ENCODE assay signal across 8 cellular contexts in genomic region chr1:229843627-229844238, GRCh38.
DNase-seq lines count a peak whose midpoint lies in the region; ATAC-seq, FAIRE-seq and TF ChIP-seq lines count a peak whose summit lies in the region.

No MANE protein-coding gene starts in this region.

- no peaks in the 10 kb centered on the region for H3K9me1 ChIP-seq in K562 (ENCODE audit: control insufficient read depth, insufficient read depth, low read length)

- peak overlapping the region; percentile 73 for H2AFZ ChIP-seq in Loucy (ENCODE audit: low read length)
- H2AFZ ChIP-seq in K562 (ENCODE audit: low read depth, low read length), result no peak overlapping the region

- ATAC-seq in K562, result peak; percentile 94
- ATAC-seq in effector memory CD8-positive, alpha-beta T cell (replicated peaks), result no peak
- no peak for ATAC-seq in naive thymus-derived CD8-positive, alpha-beta T cell

- H3K27me3 ChIP-seq in Loucy (ENCODE audit: insufficient read depth, low read length, poor library complexity, severe bottlenecking), result no peaks in the 10 kb centered on the region
- H3K27me3 ChIP-seq in K562 (ENCODE audit: control insufficient read depth in 2 of 2, insufficient read depth in 2 of 2, low read length in 2 of 2), result peaks cover 2 to 20% of the 10 kb centered on the region in 2 experiments; a peak in 3 of 5 replicates

- WGBS in K562 (ENCODE audit: insufficient coverage, low coverage, missing lambda C conversion rate), result 0% methylated on average over 3 of the region's 3 CpGs

- TF ChIP-seq EP300 in K562 (IDR thresholded peaks at IDR 0.05; ENCODE audit: low read length), result no peak

- DNase-seq in Calu3 (peak; percentile 31), K562 (ENCODE audit: extremely low read depth in 1 of 4, low spot score in 3 of 4) (peak in 3 of 4 experiments; percentile 26 to 58 (median 51)), lung microvascular endothelial cell (ENCODE audit: low read depth in 2 of 2) (peak; percentile 6 to 19), nephron progenitor cell (no peak), GF-D8 (lab: John Stamatoyannopoulos, UW) (no peak)
- DNase-seq in effector memory CD8-positive, alpha-beta T cell, result no peak
- no peak for DNase-seq in naive thymus-derived CD8-positive, alpha-beta T cell

- TF ChIP-seq CTCF in Calu3 (IDR thresholded peaks at IDR 0.05; ENCODE audit: unreplicated experiment) (peak; percentile 21), Loucy (conservative IDR thresholded peaks at IDR 0.05; ENCODE audit: low read length) (peak; percentile 42), K562 (IDR thresholded peaks at IDR 0.05 in 2 of 3, conservative IDR thresholded peaks at IDR 0.05 in 1 of 3; ENCODE audit: insufficient read depth in 2 of 3, low read depth in 1 of 3, low read length in 3 of 3) (peak; percentile 52 to 58 (median 56)), nephron progenitor cell (IDR thresholded peaks at IDR 0.05) (no peak)

- H4K20me1 ChIP-seq in Loucy (ENCODE audit: insufficient read depth, low read length, poor library complexity, severe bottlenecking) (no peaks in the 10 kb centered on the region), K562 (replicated peaks; ENCODE audit: control insufficient read depth, insufficient read depth, low read length) (no peaks in the 10 kb centered on the region)

- no peaks in the 10 kb centered on the region for H3K9me2 ChIP-seq in Loucy (replicated peaks; ENCODE audit: low read depth, low read length)

- TF ChIP-seq POLR2A in K562 (conservative IDR thresholded peaks at IDR 0.05), result no peak

- H3K4me1 ChIP-seq in Loucy (ENCODE audit: insufficient read depth, low read length, poor library complexity, severe bottlenecking), result no peaks in the 10 kb centered on the region
- H3K4me1 ChIP-seq in K562 (replicated peaks in 1 of 2; ENCODE audit: control insufficient read depth in 2 of 2, insufficient read depth in 2 of 2, low read length in 2 of 2), result no peaks in the 10 kb centered on the region

- H3K4me2 ChIP-seq in Loucy (ENCODE audit: low read depth, low read length, poor library complexity, severe bottlenecking) (no peak overlapping the region), K562 (ENCODE audit: insufficient read depth, low read length) (no peak overlapping the region)

- intact Hi-C loops in Calu3 (cut with micrococcal nuclease; ENCODE audit: unreplicated experiment) (loop anchor here (10.0 kb wide), 1 partner anchor 129 kb away; no protein-coding TSS in a partner anchor), K562 (cut with micrococcal nuclease) (loop anchor here (2.0 to 10.0 kb wide), 2 partner anchors 331 to 459 kb away; no protein-coding TSS in a partner anchor)

- H3K4me1 Mint-ChIP-seq in Calu3 (ENCODE audit: low read depth, unreplicated experiment) (peaks cover 12% of the 10 kb centered on the region), nephron progenitor cell (peaks cover 9% of the 10 kb centered on the region)
- peaks cover 0 to 5% of the 10 kb centered on the region in 2 donors for H3K4me1 Mint-ChIP-seq in effector memory CD8-positive, alpha-beta T cell (ENCODE audit: low read depth in 2 of 2)
- H3K4me1 Mint-ChIP-seq in naive thymus-derived CD8-positive, alpha-beta T cell, result peaks cover 0 to 6% (median 5%) of the 10 kb centered on the region in 4 donors

- H3K4me3 Mint-ChIP-seq in Calu3 (ENCODE audit: low read depth, unreplicated experiment) (no peak overlapping the region), nephron progenitor cell (no peak overlapping the region)
- H3K4me3 Mint-ChIP-seq in effector memory CD8-positive, alpha-beta T cell, result no peak overlapping the region
- H3K4me3 Mint-ChIP-seq in naive thymus-derived CD8-positive, alpha-beta T cell, result no peak overlapping the region

- peak; percentile 48 to 67 for TF ChIP-seq RAD21 in K562 (CRISPR knock-in tag; conservative IDR thresholded peaks at IDR 0.05 in 1 of 2, IDR thresholded peaks at IDR 0.05 in 1 of 2)

- H3K27me3 Mint-ChIP-seq in Calu3 (ENCODE audit: unreplicated experiment) (peaks cover 28% of the 10 kb centered on the region), nephron progenitor cell (ENCODE audit: low read depth, poor library complexity) (peaks cover 7% of the 10 kb centered on the region)
- H3K27me3 Mint-ChIP-seq in effector memory CD8-positive, alpha-beta T cell, result peaks cover 61 to 63% of the 10 kb centered on the region in 2 donors
- H3K27me3 Mint-ChIP-seq in naive thymus-derived CD8-positive, alpha-beta T cell, result peaks cover 0 to 15% (median under 1%) of the 10 kb centered on the region in 5 donors

- BruUV-seq in Calu3 (replicated peaks; lab: Mats Ljungman, UMichigan) (no TSS peak), K562 (replicated peaks; lab: Mats Ljungman, UMichigan) (no TSS peak)

- H3F3A ChIP-seq in Loucy (ENCODE audit: low read depth), result no peaks in the 10 kb centered on the region

- no peaks in the 10 kb centered on the region for H3K79me2 ChIP-seq in Loucy (ENCODE audit: insufficient read depth, low read length)
- no peaks in the 10 kb centered on the region for H3K79me2 ChIP-seq in K562 (ENCODE audit: control insufficient read depth, insufficient read depth, low read length)

- H3K4me3 ChIP-seq in Loucy (ENCODE audit: low read length, poor library complexity, severe bottlenecking) (no peak overlapping the region), K562 (no peak overlapping the region)

- H3K9me3 ChIP-seq in Loucy (ENCODE audit: insufficient read depth, low read depth, low read length) (no peaks in the 10 kb centered on the region), K562 (replicated peaks; ENCODE audit: control insufficient read depth, insufficient read depth, low read depth, low read length) (no peaks in the 10 kb centered on the region)

- H3K9ac ChIP-seq in Loucy (ENCODE audit: low read depth, low read length, poor library complexity, severe bottlenecking), result no peak overlapping the region
- H3K9ac ChIP-seq in K562 (ENCODE audit: insufficient read depth in 1 of 2, low read depth in 2 of 2, low read length in 2 of 2), result no peak overlapping the region

- CTCF ChIA-PET in Calu3 (lab: Charles Lee) (no interaction called here), K562 (lab: Yijun Ruan, JAX; ENCODE audit: low intra/inter-chr PET ratio) (interaction anchor here (1.1 kb wide), 1 partner anchor 324 kb away, joined by 3 read pairs; no protein-coding TSS in a partner anchor)

- H3K27ac Mint-ChIP-seq in Calu3 (ENCODE audit: unreplicated experiment) (no peak overlapping the region), nephron progenitor cell (no peak overlapping the region)
- no peak overlapping the region for H3K27ac Mint-ChIP-seq in effector memory CD8-positive, alpha-beta T cell
- no peak overlapping the region for H3K27ac Mint-ChIP-seq in naive thymus-derived CD8-positive, alpha-beta T cell

- no peak overlapping the region for H3K27ac ChIP-seq in K562 (ENCODE audit: extremely low read depth, low read depth, low read length)

- H3K36me3 Mint-ChIP-seq in Calu3 (ENCODE audit: insufficient read depth, unreplicated experiment) (no peaks in the 10 kb centered on the region), nephron progenitor cell (ENCODE audit: low read depth) (no peaks in the 10 kb centered on the region)
- H3K36me3 Mint-ChIP-seq in effector memory CD8-positive, alpha-beta T cell (ENCODE audit: insufficient read depth), result no peaks in the 10 kb centered on the region
- no peaks in the 10 kb centered on the region for H3K36me3 Mint-ChIP-seq in naive thymus-derived CD8-positive, alpha-beta T cell

- H3K9me3 Mint-ChIP-seq in Calu3 (ENCODE audit: low read depth, unreplicated experiment) (no peaks in the 10 kb centered on the region), nephron progenitor cell (no peaks in the 10 kb centered on the region)
- no peaks in the 10 kb centered on the region for H3K9me3 Mint-ChIP-seq in effector memory CD8-positive, alpha-beta T cell
- no peaks in the 10 kb centered on the region for H3K9me3 Mint-ChIP-seq in naive thymus-derived CD8-positive, alpha-beta T cell

- H3K36me3 ChIP-seq in Loucy (ENCODE audit: insufficient read depth, low read length), result no peaks in the 10 kb centered on the region
- no peaks in the 10 kb centered on the region for H3K36me3 ChIP-seq in K562 (ENCODE audit: control insufficient read depth, insufficient read depth, low read length)

- POLR2A ChIA-PET in K562 (lab: Yijun Ruan, JAX), result no interaction called here
- POLR2A ChIA-PET in naive thymus-derived CD8-positive, alpha-beta T cell (lab: Charles Lee), result no interaction called here

- peak; percentile 85 for FAIRE-seq in K562 (lab: Jason Lieb, UNC)

- in situ Hi-C loops in K562 (cut with MboI), result no loop called here

TF ChIP-seq in K562, 482 proteins besides CTCF, POLR2A, EP300 and RAD21 (continues in another document):
- TF ChIP-seq, protein P1, sequence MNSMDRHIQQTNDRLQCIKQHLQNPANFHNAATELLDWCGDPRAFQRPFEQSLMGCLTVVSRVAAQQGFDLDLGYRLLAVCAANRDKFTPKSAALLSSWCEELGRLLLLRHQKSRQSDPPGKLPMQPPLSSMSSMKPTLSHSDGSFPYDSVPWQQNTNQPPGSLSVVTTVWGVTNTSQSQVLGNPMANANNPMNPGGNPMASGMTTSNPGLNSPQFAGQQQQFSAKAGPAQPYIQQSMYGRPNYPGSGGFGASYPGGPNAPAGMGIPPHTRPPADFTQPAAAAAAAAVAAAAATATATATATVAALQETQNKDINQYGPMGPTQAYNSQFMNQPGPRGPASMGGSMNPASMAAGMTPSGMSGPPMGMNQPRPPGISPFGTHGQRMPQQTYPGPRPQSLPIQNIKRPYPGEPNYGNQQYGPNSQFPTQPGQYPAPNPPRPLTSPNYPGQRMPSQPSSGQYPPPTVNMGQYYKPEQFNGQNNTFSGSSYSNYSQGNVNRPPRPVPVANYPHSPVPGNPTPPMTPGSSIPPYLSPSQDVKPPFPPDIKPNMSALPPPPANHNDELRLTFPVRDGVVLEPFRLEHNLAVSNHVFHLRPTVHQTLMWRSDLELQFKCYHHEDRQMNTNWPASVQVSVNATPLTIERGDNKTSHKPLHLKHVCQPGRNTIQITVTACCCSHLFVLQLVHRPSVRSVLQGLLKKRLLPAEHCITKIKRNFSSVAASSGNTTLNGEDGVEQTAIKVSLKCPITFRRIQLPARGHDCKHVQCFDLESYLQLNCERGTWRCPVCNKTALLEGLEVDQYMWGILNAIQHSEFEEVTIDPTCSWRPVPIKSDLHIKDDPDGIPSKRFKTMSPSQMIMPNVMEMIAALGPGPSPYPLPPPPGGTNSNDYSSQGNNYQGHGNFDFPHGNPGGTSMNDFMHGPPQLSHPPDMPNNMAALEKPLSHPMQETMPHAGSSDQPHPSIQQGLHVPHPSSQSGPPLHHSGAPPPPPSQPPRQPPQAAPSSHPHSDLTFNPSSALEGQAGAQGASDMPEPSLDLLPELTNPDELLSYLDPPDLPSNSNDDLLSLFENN (IDR thresholded peaks at IDR 0.05; ENCODE audit: low read depth in 2 of 2, low read length in 2 of 2), result no peak
- no peak for TF ChIP-seq PHF21A (IDR thresholded peaks at IDR 0.05; ENCODE audit: borderline replicate concordance, low read depth)

Comparison
In these comparisons a context has a peak if more than half of its experiments do, and no peak if none do; other contexts are left out.
1. DNase-seq: peak in Calu3 (single experiment), K562 (3 of 4) and lung microvascular endothelial cell (2 of 2); none in effector memory CD8-positive, alpha-beta T cell (0 of 3), nephron progenitor cell (single experiment), GF-D8 (single experiment) and naive thymus-derived CD8-positive, alpha-beta T cell (0 of 10).